In genomic region chrX:74291577-74291963, GRCh38 we compare ENCODE assay signal across 8 cellular contexts. TPM values are rescaled to one million over a fixed set of nuclear protein-coding genes. Genes with fewer than 3 reads are reported as not detected.
DNase-seq lines count a peak whose midpoint lies in the region; ATAC-seq and TF ChIP-seq lines count a peak whose summit lies in the region.

No MANE protein-coding gene starts in this region.

- H3K27ac Mint-ChIP-seq in chondrocyte (ENCODE audit: unreplicated experiment), result peak overlapping the region; percentile 100
- H3K27ac Mint-ChIP-seq in natural killer cell, result peak overlapping the region; percentile 86 to 97

- H2AFZ ChIP-seq in KMS-11 (ENCODE audit: low read depth), result peak overlapping the region; percentile 64

- H3K4me3 Mint-ChIP-seq in chondrocyte (ENCODE audit: unreplicated experiment) (peak overlapping the region; percentile 91), natural killer cell (peak overlapping the region; percentile 96)

- H3K4me1 ChIP-seq in KMS-11 (ENCODE audit: low read depth, poor library complexity, severe bottlenecking), result peaks cover 14% of the 10 kb centered on the region

- TF ChIP-seq CTCF in BJ (IDR thresholded peaks at IDR 0.05; ENCODE audit: insufficient read depth, low read depth, low read length) (no peak), KMS-11 (conservative IDR thresholded peaks at IDR 0.05; ENCODE audit: low read depth, low read length) (no peak), chondrocyte (IDR thresholded peaks at IDR 0.05) (no peak), natural killer cell (IDR thresholded peaks at IDR 0.05) (no peak)

- H3K9me3 Mint-ChIP-seq in chondrocyte (ENCODE audit: low read depth) (no peaks in the 10 kb centered on the region), natural killer cell (no peaks in the 10 kb centered on the region)

- CTCF ChIA-PET in BJ (lab: Yijun Ruan, JAX), result no interaction called here

- peak overlapping the region; percentile 95 for H3K9ac ChIP-seq in KMS-11

- POLR2A ChIA-PET in BJ (lab: Charles Lee), result no interaction called here

- H3K27me3 ChIP-seq in BJ (ENCODE audit: control insufficient read depth, insufficient read depth, low read length) (no peaks in the 10 kb centered on the region), KMS-11 (ENCODE audit: insufficient read depth, low read depth) (no peaks in the 10 kb centered on the region)

- H4K20me1 ChIP-seq in KMS-11 (ENCODE audit: insufficient read depth), result no peaks in the 10 kb centered on the region

- H3K36me3 ChIP-seq in BJ (ENCODE audit: control insufficient read depth, insufficient read depth, low read length), result no peaks in the 10 kb centered on the region
- H3K36me3 ChIP-seq in KMS-11 (ENCODE audit: insufficient read depth), result no peaks in the 10 kb centered on the region

- no peak for DNase-seq in BJ (ENCODE audit: low read depth)
- no peak for DNase-seq in chondrocyte (ENCODE audit: low spot score)
- no peak for DNase-seq in natural killer cell
- DNase-seq in activated effector memory CD4-positive, alpha-beta T cell treated with anti-CD3 and anti-CD28 coated beads, Interleukin-2, amount 50 U/mL, for 16 hours, result no peak
- DNase-seq in head of caudate nucleus, result no peak
- no peak for DNase-seq in iPS-NIHi11 (ENCODE audit: low spot score)

- H3K4me2 ChIP-seq in KMS-11, result peak overlapping the region; percentile 33

- H3K4me1 Mint-ChIP-seq in chondrocyte (ENCODE audit: low read depth), result peaks cover 28% of the 10 kb centered on the region
- peaks cover 27 to 29% of the 10 kb centered on the region in 2 donors for H3K4me1 Mint-ChIP-seq in natural killer cell

- H3K36me3 Mint-ChIP-seq in chondrocyte (ENCODE audit: low read depth) (peaks cover 7% of the 10 kb centered on the region), natural killer cell (no peaks in the 10 kb centered on the region)

- peak overlapping the region; percentile 67 for H3K4me3 ChIP-seq in BJ (ENCODE audit: low read depth, low read length)
- no peak overlapping the region for H3K4me3 ChIP-seq in KMS-11 (IDR thresholded peaks at IDR 0.05; ENCODE audit: insufficient read depth, low read depth, low read length)

- intact Hi-C loops in natural killer cell (cut with micrococcal nuclease) (loop anchor here (5.0 kb wide), 1 partner anchor 321 kb away; the partner anchor contains the start of gene RLIM), head of caudate nucleus (cut with DNase I) (no loop called here)

- no peak for ATAC-seq in natural killer cell
- ATAC-seq in HG03039 (IDR thresholded peaks at IDR 0.05; ENCODE audit: unreplicated experiment), result no peak

- H3K79me2 ChIP-seq in KMS-11 (ENCODE audit: insufficient read depth, low read depth), result peaks cover 49% of the 10 kb centered on the region

- peak overlapping the region; percentile 98 for H3K27ac ChIP-seq in KMS-11

- H3K27me3 Mint-ChIP-seq in chondrocyte (ENCODE audit: low read depth), result no peaks in the 10 kb centered on the region
- no peaks in the 10 kb centered on the region for H3K27me3 Mint-ChIP-seq in natural killer cell (ENCODE audit: low read depth in 2 of 2)

RNA-seq across cellular contexts. Expression of gene ZCCHC13, which starts 12.4 kb away (rescaled TPM):
- polyA plus RNA-seq in BJ (2011; rRNA removed), result not detected in 2 replicates
- polyA minus RNA-seq in BJ (2011; rRNA and poly(A)+ RNA removed), result not detected in 2 replicates
- total RNA-seq in chondrocyte (not detected in 3 replicates), natural killer cell (not detected)
